In genomic region chr20:34403063-34403827, GRCh38 we compare ENCODE assay signal across 1 cellular context.
TF ChIP-seq lines count a peak whose summit lies in the region.

No MANE protein-coding gene starts in this region.

TF ChIP-seq in GM12878, 131 proteins besides CTCF, POLR2A, EP300 and RAD21:
- TF ChIP-seq BCL3 (IDR thresholded peaks at IDR 0.05; ENCODE audit: borderline replicate concordance, insufficient read depth, low read depth, low read length, poor library complexity, severe bottlenecking) (peak; percentile 37), NRF1 (conservative IDR thresholded peaks at IDR 0.05; ENCODE audit: low read depth, low read length) (no peak)
